ENCODE assay signal across 20 cellular contexts in the genomic region with DNA sequence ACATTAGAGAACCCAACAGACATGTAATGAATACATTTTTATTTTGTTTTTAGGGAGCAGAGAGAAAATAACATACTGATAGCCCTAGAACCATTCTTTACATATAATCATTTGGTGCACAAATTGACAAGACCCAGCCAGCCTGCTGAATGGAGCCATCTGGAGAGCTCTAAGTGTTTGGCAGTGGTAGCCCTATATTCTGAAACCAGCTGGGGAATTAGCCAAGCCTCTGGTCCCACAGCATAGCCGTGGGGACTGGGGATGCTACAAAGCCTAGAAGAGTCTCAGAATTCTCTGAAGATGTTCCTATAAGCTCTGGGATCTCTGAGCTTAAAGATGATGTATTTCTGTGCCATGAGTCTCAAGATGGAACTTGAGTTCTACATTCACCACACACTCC.
"Had no signal": no experiment of that assay in that cellular context is flagged by ENCODE, and none has a peak within 500 bp of the region (broad histone marks: within the 10 kb centered on the region; RNA-seq: fewer than 3 reads in every experiment).

No MANE protein-coding gene starts in this region.

- ATAC-seq: effector memory CD8-positive, alpha-beta T cell; gastrocnemius medialis; left ventricle myocardium superior; lower lobe of right lung; naive thymus-derived CD4-positive, alpha-beta T cell; right lobe of liver; stimulated activated effector memory CD8-positive, alpha-beta T cell treated with anti-CD3 and anti-CD28 coated beads, Interleukin-12 subunit alpha, Interleukin-12 subunit beta, amount 100 ng/mL, for 72 hours; upper lobe of right lung had no signal

- H3K27ac ChIP-seq: gastrocnemius medialis, lower lobe of right lung, neural progenitor cell, parathyroid adenoma, right lobe of liver, stomach, testis, tibial artery, upper lobe of right lung, uterus had no signal

- H3K27me3 ChIP-seq: gastrocnemius medialis, neural progenitor cell, right lobe of liver, stomach, testis, tibial artery, upper lobe of right lung, uterus had no signal

- H3K4me2 ChIP-seq: neural progenitor cell, smooth muscle cell had no signal

- H3K79me2 ChIP-seq: parathyroid adenoma had no signal

- H3K4me3 ChIP-seq: gastrocnemius medialis, lower lobe of right lung, neural progenitor cell, right lobe of liver, smooth muscle cell, stomach, testis, tibial artery, upper lobe of right lung, uterus had no signal

- DNase-seq: cerebellar nuclear complex; effector memory CD8-positive, alpha-beta T cell; gastrocnemius medialis; head of caudate nucleus; left ventricle myocardium superior; lower lobe of right lung; naive thymus-derived CD4-positive, alpha-beta T cell; right lobe of liver; stimulated activated CD4-positive, alpha-beta T cell treated with anti-CD3 and anti-CD28 coated beads, Interleukin-2, amount 100 ng/mL, for 24 hours; stimulated activated CD4-positive, alpha-beta T cell treated with anti-CD3 and anti-CD28 coated beads, Interleukin-4, amount 100 ng/mL, for 24 hours; stimulated activated naive CD4-positive, alpha-beta T cell treated with Interleukin-2 at 50 U/mL for 16 hours; stomach; testis; tibial artery; upper lobe of right lung; uterus had no signal

- H2AFZ ChIP-seq: neural progenitor cell, parathyroid adenoma had no signal

- H3K9ac ChIP-seq: neural progenitor cell, parathyroid adenoma had no signal

- H3K4me1 ChIP-seq: gastrocnemius medialis, lower lobe of right lung, neural progenitor cell, parathyroid adenoma, right lobe of liver, stomach, testis, tibial artery, upper lobe of right lung, uterus had no signal

- H3K9me3 ChIP-seq: gastrocnemius medialis, lower lobe of right lung, right lobe of liver, stomach, testis, tibial artery, upper lobe of right lung, uterus had no signal

- H3K36me3 ChIP-seq: gastrocnemius medialis, lower lobe of right lung, neural progenitor cell, right lobe of liver, stomach, tibial artery, upper lobe of right lung, uterus had no signal
